In the genomic region with DNA sequence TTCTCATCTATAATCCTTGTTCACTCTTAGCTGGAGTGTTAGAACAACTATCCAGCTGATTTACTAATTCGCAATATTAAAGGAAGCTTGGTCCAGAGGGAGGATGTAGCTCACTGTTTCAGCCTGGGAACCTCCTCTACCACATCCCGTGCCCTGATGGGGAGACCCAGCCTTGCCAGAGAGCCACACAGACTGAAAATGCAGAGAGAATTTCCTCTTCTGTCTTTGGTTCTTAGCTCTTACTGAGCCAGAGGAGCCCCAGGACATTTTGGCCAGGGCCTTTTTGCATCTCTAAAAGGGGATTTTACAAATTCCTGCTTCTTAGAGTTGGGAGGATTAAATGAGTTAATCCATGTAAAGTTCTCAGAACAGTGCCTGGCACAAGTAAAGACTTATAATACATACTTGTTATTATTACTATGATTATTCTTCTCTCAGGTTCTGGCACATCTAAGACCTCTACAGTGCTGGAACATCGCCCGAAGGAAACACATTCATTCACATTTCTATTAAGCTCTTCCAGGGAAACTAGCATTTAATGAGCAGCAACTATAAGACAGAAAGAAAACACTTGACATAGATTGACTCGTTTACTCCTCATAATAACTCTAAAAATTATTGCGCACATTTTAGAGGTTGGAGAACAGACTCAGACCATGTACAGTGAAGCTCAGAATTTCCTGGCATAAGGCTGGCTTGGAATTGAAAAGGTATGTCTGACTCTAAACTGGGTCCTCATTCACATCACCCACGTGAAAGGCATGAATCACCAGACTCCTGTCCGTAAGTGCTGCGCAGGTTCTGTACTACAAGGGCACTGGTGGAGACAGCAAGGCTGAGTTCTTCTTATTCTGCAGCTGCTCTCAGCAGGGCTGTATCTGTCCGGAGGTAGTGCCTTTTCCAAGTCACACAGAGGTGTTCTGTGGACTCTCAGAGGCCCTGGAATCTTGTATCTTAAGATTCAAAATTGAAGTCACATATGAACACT, we compare ENCODE assay signal across 2 cellular contexts.
TF ChIP-seq lines count a peak whose summit lies in the region.

No MANE protein-coding gene starts in this region.

TF ChIP-seq in SK-N-SH treated with all-trans-retinoic acid at 6 μM for 48 hours, 23 proteins besides CTCF, POLR2A, EP300 and RAD21 (continued from another document):
- TF ChIP-seq, protein P1, sequence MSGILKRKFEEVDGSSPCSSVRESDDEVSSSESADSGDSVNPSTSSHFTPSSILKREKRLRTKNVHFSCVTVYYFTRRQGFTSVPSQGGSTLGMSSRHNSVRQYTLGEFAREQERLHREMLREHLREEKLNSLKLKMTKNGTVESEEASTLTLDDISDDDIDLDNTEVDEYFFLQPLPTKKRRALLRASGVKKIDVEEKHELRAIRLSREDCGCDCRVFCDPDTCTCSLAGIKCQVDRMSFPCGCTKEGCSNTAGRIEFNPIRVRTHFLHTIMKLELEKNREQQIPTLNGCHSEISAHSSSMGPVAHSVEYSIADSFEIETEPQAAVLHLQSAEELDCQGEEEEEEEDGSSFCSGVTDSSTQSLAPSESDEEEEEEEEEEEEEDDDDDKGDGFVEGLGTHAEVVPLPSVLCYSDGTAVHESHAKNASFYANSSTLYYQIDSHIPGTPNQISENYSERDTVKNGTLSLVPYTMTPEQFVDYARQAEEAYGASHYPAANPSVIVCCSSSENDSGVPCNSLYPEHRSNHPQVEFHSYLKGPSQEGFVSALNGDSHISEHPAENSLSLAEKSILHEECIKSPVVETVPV (CRISPR knock-in tag; IDR thresholded peaks at IDR 0.05): no peak
- TF ChIP-seq ZFP30 (CRISPR knock-in tag; IDR thresholded peaks at IDR 0.05) (no peak), TCF4 (CRISPR knock-in tag; IDR thresholded peaks at IDR 0.05; ENCODE audit: borderline replicate concordance) (no peak), PPARA (CRISPR knock-in tag; IDR thresholded peaks at IDR 0.05; ENCODE audit: borderline replicate concordance) (no peak), ARNTL (CRISPR knock-in tag; IDR thresholded peaks at IDR 0.05; ENCODE audit: borderline replicate concordance, low read depth) (no peak), ISL1 (CRISPR knock-in tag; IDR thresholded peaks at IDR 0.05) (no peak), CSDC2 (CRISPR knock-in tag; IDR thresholded peaks at IDR 0.05) (no peak), OSR1 (CRISPR knock-in tag; IDR thresholded peaks at IDR 0.05) (no peak), RARB (CRISPR knock-in tag; IDR thresholded peaks at IDR 0.05) (no peak), ZFP3 (CRISPR knock-in tag; IDR thresholded peaks at IDR 0.05) (no peak)
- TF ChIP-seq, protein P2, sequence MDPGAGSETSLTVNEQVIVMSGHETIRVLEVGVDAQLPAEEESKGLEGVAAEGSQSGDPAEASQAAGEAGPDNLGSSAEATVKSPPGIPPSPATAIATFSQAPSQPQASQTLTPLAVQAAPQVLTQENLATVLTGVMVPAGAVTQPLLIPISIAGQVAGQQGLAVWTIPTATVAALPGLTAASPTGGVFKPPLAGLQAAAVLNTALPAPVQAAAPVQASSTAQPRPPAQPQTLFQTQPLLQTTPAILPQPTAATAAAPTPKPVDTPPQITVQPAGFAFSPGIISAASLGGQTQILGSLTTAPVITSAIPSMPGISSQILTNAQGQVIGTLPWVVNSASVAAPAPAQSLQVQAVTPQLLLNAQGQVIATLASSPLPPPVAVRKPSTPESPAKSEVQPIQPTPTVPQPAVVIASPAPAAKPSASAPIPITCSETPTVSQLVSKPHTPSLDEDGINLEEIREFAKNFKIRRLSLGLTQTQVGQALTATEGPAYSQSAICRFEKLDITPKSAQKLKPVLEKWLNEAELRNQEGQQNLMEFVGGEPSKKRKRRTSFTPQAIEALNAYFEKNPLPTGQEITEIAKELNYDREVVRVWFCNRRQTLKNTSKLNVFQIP (CRISPR knock-in tag; IDR thresholded peaks at IDR 0.05; ENCODE audit: borderline replicate concordance, low read depth): no peak
- TF ChIP-seq, protein P3, sequence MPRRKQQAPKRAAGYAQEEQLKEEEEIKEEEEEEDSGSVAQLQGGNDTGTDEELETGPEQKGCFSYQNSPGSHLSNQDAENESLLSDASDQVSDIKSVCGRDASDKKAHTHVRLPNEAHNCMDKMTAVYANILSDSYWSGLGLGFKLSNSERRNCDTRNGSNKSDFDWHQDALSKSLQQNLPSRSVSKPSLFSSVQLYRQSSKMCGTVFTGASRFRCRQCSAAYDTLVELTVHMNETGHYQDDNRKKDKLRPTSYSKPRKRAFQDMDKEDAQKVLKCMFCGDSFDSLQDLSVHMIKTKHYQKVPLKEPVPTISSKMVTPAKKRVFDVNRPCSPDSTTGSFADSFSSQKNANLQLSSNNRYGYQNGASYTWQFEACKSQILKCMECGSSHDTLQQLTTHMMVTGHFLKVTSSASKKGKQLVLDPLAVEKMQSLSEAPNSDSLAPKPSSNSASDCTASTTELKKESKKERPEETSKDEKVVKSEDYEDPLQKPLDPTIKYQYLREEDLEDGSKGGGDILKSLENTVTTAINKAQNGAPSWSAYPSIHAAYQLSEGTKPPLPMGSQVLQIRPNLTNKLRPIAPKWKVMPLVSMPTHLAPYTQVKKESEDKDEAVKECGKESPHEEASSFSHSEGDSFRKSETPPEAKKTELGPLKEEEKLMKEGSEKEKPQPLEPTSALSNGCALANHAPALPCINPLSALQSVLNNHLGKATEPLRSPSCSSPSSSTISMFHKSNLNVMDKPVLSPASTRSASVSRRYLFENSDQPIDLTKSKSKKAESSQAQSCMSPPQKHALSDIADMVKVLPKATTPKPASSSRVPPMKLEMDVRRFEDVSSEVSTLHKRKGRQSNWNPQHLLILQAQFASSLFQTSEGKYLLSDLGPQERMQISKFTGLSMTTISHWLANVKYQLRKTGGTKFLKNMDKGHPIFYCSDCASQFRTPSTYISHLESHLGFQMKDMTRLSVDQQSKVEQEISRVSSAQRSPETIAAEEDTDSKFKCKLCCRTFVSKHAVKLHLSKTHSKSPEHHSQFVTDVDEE (CRISPR knock-in tag; IDR thresholded peaks at IDR 0.05): no peak
- TF ChIP-seq, protein P4, sequence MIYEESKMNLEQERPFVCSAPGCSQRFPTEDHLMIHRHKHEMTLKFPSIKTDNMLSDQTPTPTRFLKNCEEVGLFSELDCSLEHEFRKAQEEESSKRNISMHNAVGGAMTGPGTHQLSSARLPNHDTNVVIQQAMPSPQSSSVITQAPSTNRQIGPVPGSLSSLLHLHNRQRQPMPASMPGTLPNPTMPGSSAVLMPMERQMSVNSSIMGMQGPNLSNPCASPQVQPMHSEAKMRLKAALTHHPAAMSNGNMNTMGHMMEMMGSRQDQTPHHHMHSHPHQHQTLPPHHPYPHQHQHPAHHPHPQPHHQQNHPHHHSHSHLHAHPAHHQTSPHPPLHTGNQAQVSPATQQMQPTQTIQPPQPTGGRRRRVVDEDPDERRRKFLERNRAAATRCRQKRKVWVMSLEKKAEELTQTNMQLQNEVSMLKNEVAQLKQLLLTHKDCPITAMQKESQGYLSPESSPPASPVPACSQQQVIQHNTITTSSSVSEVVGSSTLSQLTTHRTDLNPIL (CRISPR knock-in tag; IDR thresholded peaks at IDR 0.05; ENCODE audit: low read depth): no peak

TF ChIP-seq in SK-N-SH, 30 proteins besides CTCF, POLR2A, EP300 and RAD21 (continued from another document):
- no peak for TF ChIP-seq POLR2AphosphoS5 (IDR thresholded peaks at IDR 0.05; ENCODE audit: low read depth, low read length)
- TF ChIP-seq, protein P5, sequence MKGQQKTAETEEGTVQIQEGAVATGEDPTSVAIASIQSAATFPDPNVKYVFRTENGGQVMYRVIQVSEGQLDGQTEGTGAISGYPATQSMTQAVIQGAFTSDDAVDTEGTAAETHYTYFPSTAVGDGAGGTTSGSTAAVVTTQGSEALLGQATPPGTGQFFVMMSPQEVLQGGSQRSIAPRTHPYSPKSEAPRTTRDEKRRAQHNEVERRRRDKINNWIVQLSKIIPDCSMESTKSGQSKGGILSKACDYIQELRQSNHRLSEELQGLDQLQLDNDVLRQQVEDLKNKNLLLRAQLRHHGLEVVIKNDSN (IDR thresholded peaks at IDR 0.05; ENCODE audit: borderline replicate concordance, low read depth): no peak
- no peak for TF ChIP-seq SIN3A (IDR thresholded peaks at IDR 0.05; ENCODE audit: borderline replicate concordance, low read depth, low read length)
- TF ChIP-seq NFIC (IDR thresholded peaks at IDR 0.05; ENCODE audit: borderline replicate concordance): no peak
- TF ChIP-seq, protein P6, sequence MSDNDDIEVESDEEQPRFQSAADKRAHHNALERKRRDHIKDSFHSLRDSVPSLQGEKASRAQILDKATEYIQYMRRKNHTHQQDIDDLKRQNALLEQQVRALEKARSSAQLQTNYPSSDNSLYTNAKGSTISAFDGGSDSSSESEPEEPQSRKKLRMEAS (IDR thresholded peaks at IDR 0.05; ENCODE audit: low read depth): no peak
